15 cellular contexts compared by ENCODE assay signal in genomic region chr15:76993114-76993715, GRCh38. TPM values are rescaled to one million over a fixed set of nuclear protein-coding genes. Genes with fewer than 3 reads are reported as not detected.
A peak's percentile ranks its signal among the peaks of the same experiment; 100 is the strongest.
DNase-seq lines count a peak whose midpoint lies in the region; ATAC-seq and TF ChIP-seq lines count a peak whose summit lies in the region.
"Had no signal": no experiment of that assay in that cellular context is flagged by ENCODE, and none has a peak within 500 bp of the region (broad histone marks: within the 10 kb centered on the region; RNA-seq: fewer than 3 reads in every experiment).

No MANE protein-coding gene starts in this region.

- no peaks in the 10 kb centered on the region for H3K36me3 ChIP-seq in upper lobe of left lung

- intact Hi-C loops in activated naive CD4-positive, alpha-beta T cell treated with anti-CD3 and anti-CD28 coated beads for 36 hours (cut with micrococcal nuclease), result loop anchor here (10.0 kb wide), 2 partner anchors 1082 to 1538 kb away; partner anchors contain the start of genes SIN3A and TBC1D2B

- peak overlapping the region; percentile 98 for H3K27ac Mint-ChIP-seq in activated naive CD4-positive, alpha-beta T cell treated with anti-CD3 and anti-CD28 coated beads for 36 hours
- peak overlapping the region; percentile 98 for H3K27ac Mint-ChIP-seq in activated CD8-positive, alpha-beta memory T cell treated with anti-CD3 and anti-CD28 coated beads, Interleukin-2, amount 10 ng/mL, durations not matched to agents 7 days and 5 days
- peak overlapping the region; percentile 62 for H3K27ac Mint-ChIP-seq in memory B cell

- DNase-seq in activated naive CD4-positive, alpha-beta T cell treated with anti-CD3 and anti-CD28 coated beads for 36 hours, result no peak
- no peak for DNase-seq in activated naive CD4-positive, alpha-beta T cell (lab: John Stamatoyannopoulos, UW)
- DNase-seq in activated CD8-positive, alpha-beta memory T cell treated with anti-CD3 and anti-CD28 coated beads, Interleukin-2, amount 10 ng/mL, durations not matched to agents 7 days and 5 days, result peak; percentile 38
- DNase-seq in memory B cell (ENCODE audit: low spot score in 2 of 2) (no peak), upper lobe of left lung (no peak), iPS-NIHi7 (ENCODE audit: extremely low spot score) (no peak), HUDEP-2 (lab: John Stamatoyannopoulos, UW; ENCODE audit: unreplicated experiment in 76 of 76) (no peak), NCI-H2196 (lab: John Stamatoyannopoulos, UW; ENCODE audit: unreplicated experiment) (no peak)
- DNase-seq: dermis blood vessel endothelial cell, HCEC 1CT, NCI-H1694 treated with DMSO at 0.1 percent for 48 hours, NCI-H524, SW 1271 had no signal

- CTCF ChIA-PET in activated naive CD4-positive, alpha-beta T cell treated with anti-CD3 and anti-CD28 coated beads for 36 hours (lab: Charles Lee), result interaction anchor here (2.5 to 5.9 kb wide), 2 partner anchors 19 to 30 kb away, joined by 18 to 38 read pairs; no protein-coding TSS in a partner anchor
- CTCF ChIA-PET in activated CD8-positive, alpha-beta memory T cell treated with anti-CD3 and anti-CD28 coated beads, Interleukin-2, amount 10 ng/mL, durations not matched to agents 7 days and 5 days (lab: Charles Lee), result interaction anchor here (1.7 to 9.0 kb wide), 5 partner anchors 10 to 29 kb away, joined by 6 to 103 read pairs (median 31); no protein-coding TSS in a partner anchor

- no peak overlapping the region for H3K4me3 ChIP-seq in upper lobe of left lung

- H3K4me1 ChIP-seq in upper lobe of left lung, result peaks cover 3 to 46% (median 25%) of the 10 kb centered on the region in 4 donors

- H3K27me3 ChIP-seq in upper lobe of left lung, result no peaks in the 10 kb centered on the region

- H3K36me3 Mint-ChIP-seq in activated naive CD4-positive, alpha-beta T cell treated with anti-CD3 and anti-CD28 coated beads for 36 hours (ENCODE audit: low read depth), result peaks cover 6% of the 10 kb centered on the region
- H3K36me3 Mint-ChIP-seq in activated CD8-positive, alpha-beta memory T cell treated with anti-CD3 and anti-CD28 coated beads, Interleukin-2, amount 10 ng/mL, durations not matched to agents 7 days and 5 days, result peaks cover 21% of the 10 kb centered on the region
- H3K36me3 Mint-ChIP-seq in memory B cell, result no peaks in the 10 kb centered on the region

- TF ChIP-seq CTCF in upper lobe of left lung (IDR thresholded peaks at IDR 0.05), result no peak

- no peak for TF ChIP-seq POLR2A in upper lobe of left lung (IDR thresholded peaks at IDR 0.05)

- peaks cover 55% of the 10 kb centered on the region for H3K4me1 Mint-ChIP-seq in activated naive CD4-positive, alpha-beta T cell treated with anti-CD3 and anti-CD28 coated beads for 36 hours (ENCODE audit: low read depth)
- peaks cover 61% of the 10 kb centered on the region for H3K4me1 Mint-ChIP-seq in activated CD8-positive, alpha-beta memory T cell treated with anti-CD3 and anti-CD28 coated beads, Interleukin-2, amount 10 ng/mL, durations not matched to agents 7 days and 5 days
- peaks cover 48% of the 10 kb centered on the region for H3K4me1 Mint-ChIP-seq in memory B cell

- H3K4me3 Mint-ChIP-seq in activated naive CD4-positive, alpha-beta T cell treated with anti-CD3 and anti-CD28 coated beads for 36 hours, result no peak overlapping the region
- H3K4me3 Mint-ChIP-seq in activated CD8-positive, alpha-beta memory T cell treated with anti-CD3 and anti-CD28 coated beads, Interleukin-2, amount 10 ng/mL, durations not matched to agents 7 days and 5 days, result no peak overlapping the region
- H3K4me3 Mint-ChIP-seq in memory B cell, result peak overlapping the region; percentile 21

- ATAC-seq in activated CD8-positive, alpha-beta memory T cell treated with anti-CD3 and anti-CD28 coated beads, Interleukin-2, amount 10 ng/mL, durations not matched to agents 7 days and 5 days, result no peak
- ATAC-seq in memory B cell (ENCODE audit: low read depth) (no peak), upper lobe of left lung (ENCODE audit: low FRiP score in 2 of 2) (no peak)

- WGBS in upper lobe of left lung, 2 donors, result 84 to 94% methylated on average over 6 of the region's 6 CpGs

- H3K9me3 ChIP-seq in upper lobe of left lung, result no peaks in the 10 kb centered on the region

- H3K27ac ChIP-seq in upper lobe of left lung, result peak overlapping the region; percentile 51 to 89 (median 84)

- no peak for TF ChIP-seq EP300 in upper lobe of left lung (IDR thresholded peaks at IDR 0.05)

- no peaks in the 10 kb centered on the region for H3K9me3 Mint-ChIP-seq in activated naive CD4-positive, alpha-beta T cell treated with anti-CD3 and anti-CD28 coated beads for 36 hours
- H3K9me3 Mint-ChIP-seq in activated CD8-positive, alpha-beta memory T cell treated with anti-CD3 and anti-CD28 coated beads, Interleukin-2, amount 10 ng/mL, durations not matched to agents 7 days and 5 days (ENCODE audit: low read depth), result no peaks in the 10 kb centered on the region
- H3K9me3 Mint-ChIP-seq in memory B cell, result no peaks in the 10 kb centered on the region

- no peaks in the 10 kb centered on the region for H3K27me3 Mint-ChIP-seq in activated naive CD4-positive, alpha-beta T cell treated with anti-CD3 and anti-CD28 coated beads for 36 hours (ENCODE audit: low read depth)
- H3K27me3 Mint-ChIP-seq in activated CD8-positive, alpha-beta memory T cell treated with anti-CD3 and anti-CD28 coated beads, Interleukin-2, amount 10 ng/mL, durations not matched to agents 7 days and 5 days, result no peaks in the 10 kb centered on the region
- no peaks in the 10 kb centered on the region for H3K27me3 Mint-ChIP-seq in memory B cell

RNA-seq across cellular contexts. Expression of gene PSTPIP1, which starts 1.7 kb away (rescaled TPM):
- 100 to 1,000 TPM in 1 of 2 experiments, 10 to 100 TPM in 1; 94.2 to 102 TPM for total RNA-seq in activated naive CD4-positive, alpha-beta T cell treated with anti-CD3 and anti-CD28 coated beads for 36 hours
- 100 to 1,000 TPM; 157 to 255 TPM for total RNA-seq in activated CD8-positive, alpha-beta memory T cell treated with anti-CD3 and anti-CD28 coated beads, Interleukin-2, amount 10 ng/mL, durations not matched to agents 7 days and 5 days
- total RNA-seq in upper lobe of left lung, result 10 to 100 TPM in 5 of 6 donors, 1 to 10 TPM in 1; 7.0 to 69.1 (median 20.2) TPM
- total RNA-seq: astrocyte, LHCN-M2 had no signal
